ENCODE assay signal across 16 cellular contexts in the genomic region with DNA sequence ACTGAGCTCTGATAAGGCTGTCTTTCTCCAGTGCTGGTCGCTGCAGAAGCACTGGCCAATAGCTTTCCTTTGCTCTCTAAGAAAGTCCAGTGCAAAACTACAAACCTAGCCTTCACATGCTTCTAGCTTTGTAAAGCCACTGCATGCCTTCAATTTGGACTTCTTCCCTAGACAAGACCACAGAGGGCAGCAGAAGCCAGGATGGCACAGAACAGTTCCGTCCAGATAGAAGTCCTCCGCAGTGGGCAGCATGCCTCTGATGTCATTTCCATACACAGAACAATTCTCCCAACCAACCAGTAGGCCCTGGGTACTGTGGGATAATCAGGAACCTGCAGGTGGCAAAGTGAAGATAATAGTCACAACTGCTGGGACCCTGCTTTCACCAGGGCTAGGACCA. TPM values are rescaled to one million over a fixed set of nuclear protein-coding genes. Genes with fewer than 3 reads are reported as not detected.
DNase-seq lines count a peak whose midpoint lies in the region; TF ChIP-seq lines count a peak whose summit lies in the region.
"Had no signal": no experiment of that assay in that cellular context is flagged by ENCODE, and none has a peak within 500 bp of the region (broad histone marks: within the 10 kb centered on the region; RNA-seq: fewer than 3 reads in every experiment).

No MANE protein-coding gene starts in this region.

- peaks cover 9% of the 10 kb centered on the region for H3K36me3 Mint-ChIP-seq in osteocyte (ENCODE audit: unreplicated experiment)
- H3K36me3 Mint-ChIP-seq: activated naive CD8-positive, alpha-beta T cell treated with anti-CD3 and anti-CD28 coated beads, Interleukin-2, amount 10 ng/mL, durations not matched to agents 7 days and 5 days had no signal

- TF ChIP-seq CTCF in epithelial cell of proximal tubule (conservative IDR thresholded peaks at IDR 0.05; ENCODE audit: low read depth, low read length) (peak; percentile 24), osteocyte (IDR thresholded peaks at IDR 0.05) (peak; percentile 59)

- peaks cover 56% of the 10 kb centered on the region for H3K4me1 Mint-ChIP-seq in osteocyte (ENCODE audit: unreplicated experiment)

- H3K27ac Mint-ChIP-seq in osteocyte (ENCODE audit: unreplicated experiment) = peak overlapping the region; percentile 34
- H3K27ac Mint-ChIP-seq: activated naive CD8-positive, alpha-beta T cell treated with anti-CD3 and anti-CD28 coated beads, Interleukin-2, amount 10 ng/mL, durations not matched to agents 7 days and 5 days had no signal

- peak; percentile 47 for DNase-seq in H4 (ENCODE audit: low spot score)
- DNase-seq in RPMI7951 (ENCODE audit: low read depth) = peak; percentile 70
- DNase-seq in epithelial cell of proximal tubule (ENCODE audit: low read depth) = no peak
- DNase-seq in osteocyte (ENCODE audit: extremely low spot score, unreplicated experiment) = no peak
- DNase-seq in NCI-H187 treated with DMSO at 0.1 percent for 48 hours (lab: John Stamatoyannopoulos, UW) = no peak
- no peak for DNase-seq in ecto neural progenitor cell (ENCODE audit: low spot score)
- no peak for DNase-seq in NCI-H1092 (lab: John Stamatoyannopoulos, UW)
- DNase-seq: activated naive CD8-positive, alpha-beta T cell treated with anti-CD3 and anti-CD28 coated beads, Interleukin-2, amount 10 ng/mL, durations not matched to agents 7 days and 5 days; dermis blood vessel endothelial cell; gastrocnemius medialis; NCI-H1694 treated with DMSO at 0.1 percent for 48 hours; NCI-H2227 treated with DMSO at 0.1 percent for 48 hours; SW 1271 had no signal

- H3K27me3 Mint-ChIP-seq in osteocyte (ENCODE audit: unreplicated experiment) = no peaks in the 10 kb centered on the region

- no peaks in the 10 kb centered on the region for H3K9me3 Mint-ChIP-seq in osteocyte (ENCODE audit: unreplicated experiment)
- H3K9me3 Mint-ChIP-seq: activated naive CD8-positive, alpha-beta T cell treated with anti-CD3 and anti-CD28 coated beads, Interleukin-2, amount 10 ng/mL, durations not matched to agents 7 days and 5 days had no signal

- peak overlapping the region; percentile 76 for H3K4me3 Mint-ChIP-seq in osteocyte (ENCODE audit: unreplicated experiment)
- H3K4me3 Mint-ChIP-seq: activated naive CD8-positive, alpha-beta T cell treated with anti-CD3 and anti-CD28 coated beads, Interleukin-2, amount 10 ng/mL, durations not matched to agents 7 days and 5 days had no signal

- H3K4me3 ChIP-seq in epithelial cell of proximal tubule (ENCODE audit: low read depth, low read length) = no peak overlapping the region
- H3K4me3 ChIP-seq: gastrocnemius medialis, HAP-1, right atrium auricular region, suprapubic skin had no signal

RNA-seq across cellular contexts. Expression of a gene that starts 3.3 kb away (rescaled TPM):
- total RNA-seq in H4 (2014; rRNA removed; shearing (Covaris generic)) = 0.21 and 0.37 TPM in 2 replicates
- total RNA-seq in RPMI7951 (2014; rRNA removed; shearing (Covaris generic)) = 28.6 and 34.7 TPM in 2 replicates
- total RNA-seq in epithelial cell of proximal tubule = 0.23 and 0.80 TPM in 2 replicates
- total RNA-seq in osteocyte = 132 and 139 TPM in 2 replicates
- total RNA-seq: activated naive CD8-positive, alpha-beta T cell treated with anti-CD3 and anti-CD28 coated beads, Interleukin-2, amount 10 ng/mL, durations not matched to agents 7 days and 5 days; dermis blood vessel endothelial cell; gastrocnemius medialis had no signal

Comparison
In these comparisons a context has a peak if more than half of its experiments do, and no peak if none do; other contexts are left out.
1. DNase-seq: peak in H4 (single experiment) and RPMI7951 (single experiment); none in epithelial cell of proximal tubule (single experiment), osteocyte (single experiment), NCI-H187 treated with DMSO at 0.1 percent for 48 hours (single experiment), ecto neural progenitor cell (single experiment) and NCI-H1092 (single experiment).
2. RNA of a gene that starts 3.3 kb away (total RNA-seq): 132 to 139 TPM in osteocyte and 28.6 to 34.7 TPM in RPMI7951; 0.21 to 0.37 TPM in H4 and 0.23 to 0.80 TPM in epithelial cell of proximal tubule; every median in the first group is over 10 times any median in the second.